ENCODE assay signal across 13 cellular contexts in genomic region chr6:56749632-56750151, GRCh38.
A peak's percentile ranks its signal among the peaks of the same experiment; 100 is the strongest.
DNase-seq lines count a peak whose midpoint lies in the region; ATAC-seq and TF ChIP-seq lines count a peak whose summit lies in the region.
"Had no signal": no experiment of that assay in that cellular context is flagged by ENCODE, and none has a peak within 500 bp of the region (broad histone marks: within the 10 kb centered on the region; RNA-seq: fewer than 3 reads in every experiment).

No MANE protein-coding gene starts in this region.

- H3K4me1 Mint-ChIP-seq in activated CD4-positive, alpha-beta T cell treated with anti-CD3 and anti-CD28 coated beads for 36 hours, result peaks cover 11% of the 10 kb centered on the region
- peaks cover 4% of the 10 kb centered on the region for H3K4me1 Mint-ChIP-seq in stimulated activated naive CD8-positive, alpha-beta T cell treated with anti-CD3 and anti-CD28 coated beads, Interleukin-15, Interleukin-2, amounts not matched to agents 100 ng/mL and 50 ng/mL, for 24 hours (ENCODE audit: low read depth)
- H3K4me1 Mint-ChIP-seq: stimulated activated memory B cell treated with anti-CD40 and anti-IgM and Interleukin-4, amounts not matched to agents 10 μg/mL and 1 μg/mL and 100 μg/mL, for 72 hours had no signal

- H3K36me3 ChIP-seq in RWPE2 (ENCODE audit: low read depth), result no peaks in the 10 kb centered on the region

- no peak for TF ChIP-seq CTCF in RWPE2 (IDR thresholded peaks at IDR 0.05; ENCODE audit: poor library complexity, severe bottlenecking)

- DNase-seq in activated CD4-positive, alpha-beta T cell treated with anti-CD3 and anti-CD28 coated beads for 36 hours, result no peak
- DNase-seq in activated CD4-positive, alpha-beta T cell treated with anti-CD3 and anti-CD28 coated beads for 48 hours, result no peak
- DNase-seq in RWPE2 (ENCODE audit: low spot score) (no peak), fibroblast of peridontal ligament (ENCODE audit: extremely low read depth) (peak; percentile 67), globus pallidus (ENCODE audit: low spot score) (no peak), D341Med (ENCODE audit: low spot score) (no peak), GDM1 (lab: John Stamatoyannopoulos, UW) (no peak)
- DNase-seq: activated CD4-positive, alpha-beta T cell treated with anti-CD3 and anti-CD28 coated beads for 1 hour had no signal

- no peaks in the 10 kb centered on the region for H3K27me3 Mint-ChIP-seq in activated CD4-positive, alpha-beta T cell treated with anti-CD3 and anti-CD28 coated beads for 36 hours
- H3K27me3 Mint-ChIP-seq in stimulated activated naive CD8-positive, alpha-beta T cell treated with anti-CD3 and anti-CD28 coated beads, Interleukin-15, Interleukin-2, amounts not matched to agents 100 ng/mL and 50 ng/mL, for 24 hours, result peaks cover 7% of the 10 kb centered on the region
- H3K27me3 Mint-ChIP-seq: stimulated activated memory B cell treated with anti-CD40 and anti-IgM and Interleukin-4, amounts not matched to agents 10 μg/mL and 1 μg/mL and 100 μg/mL, for 72 hours had no signal

- peaks cover 73% of the 10 kb centered on the region for H3K4me1 ChIP-seq in RWPE2 (ENCODE audit: insufficient read depth, poor library complexity, severe bottlenecking)

- H3K9me3 Mint-ChIP-seq in activated CD4-positive, alpha-beta T cell treated with anti-CD3 and anti-CD28 coated beads for 36 hours (ENCODE audit: low read depth), result no peaks in the 10 kb centered on the region
- no peaks in the 10 kb centered on the region for H3K9me3 Mint-ChIP-seq in stimulated activated naive CD8-positive, alpha-beta T cell treated with anti-CD3 and anti-CD28 coated beads, Interleukin-15, Interleukin-2, amounts not matched to agents 100 ng/mL and 50 ng/mL, for 24 hours
- H3K9me3 Mint-ChIP-seq: brain; stimulated activated memory B cell treated with anti-CD40 and anti-IgM and Interleukin-4, amounts not matched to agents 10 μg/mL and 1 μg/mL and 100 μg/mL, for 72 hours had no signal

- no peak overlapping the region for H3K4me3 Mint-ChIP-seq in activated CD4-positive, alpha-beta T cell treated with anti-CD3 and anti-CD28 coated beads for 36 hours
- H3K4me3 Mint-ChIP-seq in stimulated activated naive CD8-positive, alpha-beta T cell treated with anti-CD3 and anti-CD28 coated beads, Interleukin-15, Interleukin-2, amounts not matched to agents 100 ng/mL and 50 ng/mL, for 24 hours, result no peak overlapping the region
- H3K4me3 Mint-ChIP-seq: brain; stimulated activated memory B cell treated with anti-CD40 and anti-IgM and Interleukin-4, amounts not matched to agents 10 μg/mL and 1 μg/mL and 100 μg/mL, for 72 hours had no signal

- ATAC-seq in activated CD4-positive, alpha-beta T cell treated with anti-CD3 and anti-CD28 coated beads for 36 hours, result peak; percentile 60
- peak; percentile 87 for ATAC-seq in RWPE2 (ENCODE audit: low read depth)
- ATAC-seq: stimulated activated memory B cell treated with anti-CD40 and anti-IgM and Interleukin-4, amounts not matched to agents 10 μg/mL and 1 μg/mL and 100 μg/mL, for 72 hours had no signal

- H3K36me3 Mint-ChIP-seq in activated CD4-positive, alpha-beta T cell treated with anti-CD3 and anti-CD28 coated beads for 36 hours (ENCODE audit: low read depth), result no peaks in the 10 kb centered on the region
- H3K36me3 Mint-ChIP-seq in stimulated activated naive CD8-positive, alpha-beta T cell treated with anti-CD3 and anti-CD28 coated beads, Interleukin-15, Interleukin-2, amounts not matched to agents 100 ng/mL and 50 ng/mL, for 24 hours (ENCODE audit: low read depth), result no peaks in the 10 kb centered on the region
- H3K36me3 Mint-ChIP-seq: brain; stimulated activated memory B cell treated with anti-CD40 and anti-IgM and Interleukin-4, amounts not matched to agents 10 μg/mL and 1 μg/mL and 100 μg/mL, for 72 hours had no signal

- no peak overlapping the region for H3K27ac Mint-ChIP-seq in activated CD4-positive, alpha-beta T cell treated with anti-CD3 and anti-CD28 coated beads for 36 hours
- peak overlapping the region; percentile 32 for H3K27ac Mint-ChIP-seq in stimulated activated naive CD8-positive, alpha-beta T cell treated with anti-CD3 and anti-CD28 coated beads, Interleukin-15, Interleukin-2, amounts not matched to agents 100 ng/mL and 50 ng/mL, for 24 hours
- H3K27ac Mint-ChIP-seq: stimulated activated memory B cell treated with anti-CD40 and anti-IgM and Interleukin-4, amounts not matched to agents 10 μg/mL and 1 μg/mL and 100 μg/mL, for 72 hours had no signal

- no peaks in the 10 kb centered on the region for H3K27me3 ChIP-seq in RWPE2 (ENCODE audit: insufficient read depth, poor library complexity, severe bottlenecking)

- POLR2A ChIA-PET in activated CD4-positive, alpha-beta T cell treated with anti-CD3 and anti-CD28 coated beads for 36 hours (lab: Charles Lee), result no interaction called here

- CTCF ChIA-PET in activated CD4-positive, alpha-beta T cell treated with anti-CD3 and anti-CD28 coated beads for 36 hours (lab: Charles Lee), result no interaction called here

- no peak overlapping the region for H3K4me3 ChIP-seq in RWPE2 (ENCODE audit: severe bottlenecking)

- H3K9me3 ChIP-seq in RWPE2 (ENCODE audit: severe bottlenecking), result no peaks in the 10 kb centered on the region

- intact Hi-C loops in activated CD4-positive, alpha-beta T cell treated with anti-CD3 and anti-CD28 coated beads for 36 hours (cut with DNase I, micrococcal nuclease), result no loop called here

- peak overlapping the region; percentile 90 for H3K27ac ChIP-seq in RWPE2 (ENCODE audit: poor library complexity, severe bottlenecking)
- H3K27ac ChIP-seq: 22Rv1, KMS-11 had no signal
